In the genomic region with DNA sequence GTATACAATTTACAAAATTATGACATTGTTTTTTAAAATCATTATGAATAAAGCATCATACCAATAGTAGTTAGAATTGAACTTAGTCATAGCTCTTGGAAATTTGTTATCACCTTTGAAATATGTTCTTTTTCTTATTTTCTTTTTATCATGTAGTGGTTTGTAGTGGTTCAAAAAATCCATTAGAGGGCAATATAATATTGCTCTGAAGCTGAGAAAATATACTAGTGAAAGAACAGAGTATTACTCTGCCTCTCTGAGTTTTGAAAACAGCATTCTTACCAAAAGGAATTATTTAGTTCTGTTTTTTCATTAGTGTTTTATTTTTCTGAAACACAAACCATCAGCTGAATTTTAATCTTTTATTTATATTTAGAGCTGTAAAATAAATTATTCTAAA, we compare ENCODE assay signal across 1 cellular context.
TF ChIP-seq lines count a peak whose summit lies in the region.

No MANE protein-coding gene starts in this region.

TF ChIP-seq in GM12878, 131 proteins besides CTCF, POLR2A, EP300 and RAD21 (continued from another document):
- TF ChIP-seq, protein P1, sequence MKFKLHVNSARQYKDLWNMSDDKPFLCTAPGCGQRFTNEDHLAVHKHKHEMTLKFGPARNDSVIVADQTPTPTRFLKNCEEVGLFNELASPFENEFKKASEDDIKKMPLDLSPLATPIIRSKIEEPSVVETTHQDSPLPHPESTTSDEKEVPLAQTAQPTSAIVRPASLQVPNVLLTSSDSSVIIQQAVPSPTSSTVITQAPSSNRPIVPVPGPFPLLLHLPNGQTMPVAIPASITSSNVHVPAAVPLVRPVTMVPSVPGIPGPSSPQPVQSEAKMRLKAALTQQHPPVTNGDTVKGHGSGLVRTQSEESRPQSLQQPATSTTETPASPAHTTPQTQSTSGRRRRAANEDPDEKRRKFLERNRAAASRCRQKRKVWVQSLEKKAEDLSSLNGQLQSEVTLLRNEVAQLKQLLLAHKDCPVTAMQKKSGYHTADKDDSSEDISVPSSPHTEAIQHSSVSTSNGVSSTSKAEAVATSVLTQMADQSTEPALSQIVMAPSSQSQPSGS (IDR thresholded peaks at IDR 0.05; ENCODE audit: low read length) = no peak
- TF ChIP-seq EZH2 (IDR thresholded peaks at IDR 0.05; ENCODE audit: borderline replicate concordance, control insufficient read depth, low read depth, low read length) = no peak
- TF ChIP-seq, protein P2, sequence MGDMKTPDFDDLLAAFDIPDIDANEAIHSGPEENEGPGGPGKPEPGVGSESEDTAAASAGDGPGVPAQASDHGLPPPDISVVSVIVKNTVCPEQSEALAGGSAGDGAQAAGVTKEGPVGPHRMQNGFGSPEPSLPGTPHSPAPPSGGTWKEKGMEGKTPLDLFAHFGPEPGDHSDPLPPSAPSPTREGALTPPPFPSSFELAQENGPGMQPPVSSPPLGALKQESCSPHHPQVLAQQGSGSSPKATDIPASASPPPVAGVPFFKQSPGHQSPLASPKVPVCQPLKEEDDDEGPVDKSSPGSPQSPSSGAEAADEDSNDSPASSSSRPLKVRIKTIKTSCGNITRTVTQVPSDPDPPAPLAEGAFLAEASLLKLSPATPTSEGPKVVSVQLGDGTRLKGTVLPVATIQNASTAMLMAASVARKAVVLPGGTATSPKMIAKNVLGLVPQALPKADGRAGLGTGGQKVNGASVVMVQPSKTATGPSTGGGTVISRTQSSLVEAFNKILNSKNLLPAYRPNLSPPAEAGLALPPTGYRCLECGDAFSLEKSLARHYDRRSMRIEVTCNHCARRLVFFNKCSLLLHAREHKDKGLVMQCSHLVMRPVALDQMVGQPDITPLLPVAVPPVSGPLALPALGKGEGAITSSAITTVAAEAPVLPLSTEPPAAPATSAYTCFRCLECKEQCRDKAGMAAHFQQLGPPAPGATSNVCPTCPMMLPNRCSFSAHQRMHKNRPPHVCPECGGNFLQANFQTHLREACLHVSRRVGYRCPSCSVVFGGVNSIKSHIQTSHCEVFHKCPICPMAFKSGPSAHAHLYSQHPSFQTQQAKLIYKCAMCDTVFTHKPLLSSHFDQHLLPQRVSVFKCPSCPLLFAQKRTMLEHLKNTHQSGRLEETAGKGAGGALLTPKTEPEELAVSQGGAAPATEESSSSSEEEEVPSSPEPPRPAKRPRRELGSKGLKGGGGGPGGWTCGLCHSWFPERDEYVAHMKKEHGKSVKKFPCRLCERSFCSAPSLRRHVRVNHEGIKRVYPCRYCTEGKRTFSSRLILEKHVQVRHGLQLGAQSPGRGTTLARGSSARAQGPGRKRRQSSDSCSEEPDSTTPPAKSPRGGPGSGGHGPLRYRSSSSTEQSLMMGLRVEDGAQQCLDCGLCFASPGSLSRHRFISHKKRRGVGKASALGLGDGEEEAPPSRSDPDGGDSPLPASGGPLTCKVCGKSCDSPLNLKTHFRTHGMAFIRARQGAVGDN (IDR thresholded peaks at IDR 0.05) = no peak
